8 cellular contexts compared by ENCODE assay signal in the genomic region with DNA sequence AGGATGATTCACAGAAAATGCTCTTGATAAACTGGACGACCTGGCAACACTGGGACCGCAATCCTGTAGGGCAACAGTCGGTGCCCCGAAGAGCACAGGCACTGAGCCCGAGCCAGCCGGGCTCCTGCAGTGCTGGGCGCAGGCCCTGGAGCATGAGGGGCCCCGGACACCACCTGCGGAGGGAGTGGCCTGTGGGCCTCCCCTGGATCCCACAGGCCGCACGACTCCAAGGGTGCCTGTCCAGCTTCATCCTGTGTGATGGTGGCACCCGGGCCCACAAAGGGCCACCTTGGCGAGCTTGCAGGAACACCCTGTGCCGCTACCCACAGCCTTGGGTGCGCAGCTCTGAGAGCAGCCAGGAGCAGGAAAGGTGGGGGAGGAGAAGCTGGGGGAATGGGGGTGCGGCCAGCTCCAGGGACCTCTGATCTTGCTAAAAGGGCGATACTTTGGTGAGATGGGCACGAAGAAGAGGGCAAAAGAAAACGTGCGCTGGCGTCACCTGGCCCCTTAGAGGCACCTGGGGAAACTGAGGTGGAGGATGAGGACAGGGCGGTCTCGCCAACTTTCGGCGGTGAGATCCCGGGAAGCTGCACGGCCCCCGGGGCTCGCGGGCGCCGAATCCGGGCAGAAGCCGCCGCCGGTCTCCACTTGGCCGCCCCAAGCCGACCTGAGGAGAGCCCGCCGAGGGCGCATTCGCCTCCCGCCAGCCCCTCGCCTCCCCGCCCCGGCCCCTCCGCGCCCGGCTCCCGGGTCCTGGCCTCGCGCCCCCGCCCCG. TPM values are rescaled to one million over a fixed set of nuclear protein-coding genes. Genes with fewer than 3 reads are reported as not detected.
DNase-seq lines count a peak whose midpoint lies in the region; ATAC-seq and TF ChIP-seq lines count a peak whose summit lies in the region.

No MANE protein-coding gene starts in this region.

- TF ChIP-seq CTCF in foreskin keratinocyte (conservative IDR thresholded peaks at IDR 0.05) (no peak), osteoblast (IDR thresholded peaks at IDR 0.05; ENCODE audit: extremely low read depth, low read depth, low read length) (no peak)

- no peak overlapping the region for H3K27ac ChIP-seq in ACC112 (ENCODE audit: low read depth, low read length)
- H3K27ac ChIP-seq in KOPT-K1 (ENCODE audit: low read depth, low read length, poor library complexity, severe bottlenecking) = peak overlapping the region; percentile 28
- peak overlapping the region; percentile 19 for H3K27ac ChIP-seq in foreskin keratinocyte
- peak overlapping the region; percentile 37 for H3K27ac ChIP-seq in osteoblast (ENCODE audit: low read depth, low read length)

- no peaks in the 10 kb centered on the region for H3K9me3 ChIP-seq in KOPT-K1 (ENCODE audit: insufficient read depth, low read length, poor library complexity, severe bottlenecking)
- no peaks in the 10 kb centered on the region for H3K9me3 ChIP-seq in osteoblast (ENCODE audit: low read depth, low read length)

- H3K79me2 ChIP-seq in ACC112 (ENCODE audit: control insufficient read depth, insufficient read depth, low read length, unreplicated experiment) (peaks cover 32% of the 10 kb centered on the region), osteoblast (ENCODE audit: insufficient read depth, low read length) (peaks cover 43% of the 10 kb centered on the region)

- ATAC-seq in GM19328 (IDR thresholded peaks at IDR 0.05; ENCODE audit: unreplicated experiment) = peak; percentile 1
- ATAC-seq in foreskin keratinocyte = peak; percentile 49

- H3K4me2 ChIP-seq in osteoblast (ENCODE audit: insufficient read depth, low read length) = peak overlapping the region; percentile 89

- H4K20me1 ChIP-seq in osteoblast (ENCODE audit: insufficient read depth, low read length) = peaks cover 21% of the 10 kb centered on the region

- H3K36me3 ChIP-seq in ACC112 (ENCODE audit: insufficient read depth, low read length) (peaks cover 11% of the 10 kb centered on the region; the same call in 1 of the 2 replicates), KOPT-K1 (ENCODE audit: insufficient read depth, low read length) (peaks cover 29% of the 10 kb centered on the region), osteoblast (ENCODE audit: insufficient read depth, low read length) (peaks cover 23% of the 10 kb centered on the region)

- peak; percentile 52 to 56 for DNase-seq in activated T-cell treated with anti-CD3 and anti-CD28 coated beads, Interleukin-2, amount 50 U/mL, for 48 hours
- DNase-seq in foreskin keratinocyte = peak in 1 of 2 donors; percentile 29
- peak; percentile 90 for DNase-seq in osteoblast (ENCODE audit: insufficient read length, low spot score, missing footprints)
- DNase-seq in NCI-H226 = no peak
- DNase-seq in NOMO-1 (lab: John Stamatoyannopoulos, UW; ENCODE audit: unreplicated experiment in 2 of 2) = no peak

- no peak overlapping the region for H2AFZ ChIP-seq in ACC112 (ENCODE audit: low read length, unreplicated experiment)
- H2AFZ ChIP-seq in osteoblast (ENCODE audit: low read length) = peak overlapping the region; percentile 84

- H3K4me3 ChIP-seq in ACC112 (ENCODE audit: low read depth, low read length) (peak overlapping the region; percentile 94), osteoblast (ENCODE audit: insufficient read depth, low read length) (peak overlapping the region; percentile 86)

- H3K27me3 ChIP-seq in ACC112 (ENCODE audit: insufficient read depth, low read length) (no peaks in the 10 kb centered on the region), foreskin keratinocyte (peaks cover 2% of the 10 kb centered on the region), osteoblast (ENCODE audit: insufficient read depth, low read length) (no peaks in the 10 kb centered on the region)

- peaks cover 6% of the 10 kb centered on the region for H3K4me1 ChIP-seq in ACC112 (ENCODE audit: control insufficient read depth, insufficient read depth, low read length, unreplicated experiment)
- no peaks in the 10 kb centered on the region for H3K4me1 ChIP-seq in foreskin keratinocyte
- peaks cover 6% of the 10 kb centered on the region for H3K4me1 ChIP-seq in osteoblast (ENCODE audit: insufficient read depth, low read length)

RNA-seq across cellular contexts. Expression of gene TBC1D9B, which starts 0.7 kb away (rescaled TPM):
- total RNA-seq in foreskin keratinocyte = 77.6 and 87.2 TPM in 2 replicates
- polyA plus RNA-seq in foreskin keratinocyte = 49.5 and 56.2 TPM in 2 replicates
- 89.4 and 90.2 TPM in 2 replicates for total RNA-seq in osteoblast

RNA-seq across cellular contexts. Expression of gene MRNIP, which starts 48.4 kb away (rescaled TPM):
- total RNA-seq in foreskin keratinocyte = 12.9 and 13.8 TPM in 2 replicates
- 13.6 and 16.4 TPM in 2 replicates for polyA plus RNA-seq in foreskin keratinocyte
- total RNA-seq in osteoblast = 10.1 and 12.7 TPM in 2 replicates

Comparison
In these comparisons a context has a peak if more than half of its experiments do, and no peak if none do; other contexts are left out.
1. DNase-seq: peak in activated T-cell treated with anti-CD3 and anti-CD28 coated beads, Interleukin-2, amount 50 U/mL, for 48 hours (2 of 2) and osteoblast (single experiment); none in NCI-H226 (single experiment) and NOMO-1 (0 of 2).